In genomic region chr14:71625175-71625574, GRCh38 we compare ENCODE assay signal across 14 cellular contexts.
"Had no signal": no experiment of that assay in that cellular context is flagged by ENCODE, and none has a peak within 500 bp of the region (broad histone marks: within the 10 kb centered on the region; RNA-seq: fewer than 3 reads in every experiment).

No MANE protein-coding gene starts in this region.

- DNase-seq: activated CD4-positive, alpha-beta T cell treated with anti-CD3 and anti-CD28 coated beads, Interleukin-2, amount 10 ng/mL, durations not matched to agents 24 days and 14 days; activated CD4-positive, CD25-positive, alpha-beta regulatory T cell; activated CD8-positive, alpha-beta memory T cell treated with anti-CD3 and anti-CD28 coated beads, Interleukin-2, amount 50 U/mL, for 4 hours; activated CD8-positive, alpha-beta T cell treated with anti-CD3 and anti-CD28 coated beads, Interleukin-2, amount 10 ng/mL, durations not matched to agents 7 days and 5 days; activated gamma-delta T cell treated with Interleukin-2 at 50 U/mL for 16 hours; endodermal cell; midbrain; stimulated activated CD4-positive, alpha-beta T cell treated with anti-CD3 and anti-CD28 coated beads, Interleukin-4, amount 100 ng/mL, for 1 hour; stimulated activated naive B cell treated with anti-CD40 and anti-IgM and Interleukin-4, amounts not matched to agents 10 μg/mL and 1 μg/mL and 100 μg/mL, for 72 hours; T-helper 17 cell had no signal

- H3K4me3 Mint-ChIP-seq: activated CD4-positive, alpha-beta T cell treated with anti-CD3 and anti-CD28 coated beads, Interleukin-2, amount 10 ng/mL, durations not matched to agents 24 days and 14 days; activated CD8-positive, alpha-beta T cell treated with anti-CD3 and anti-CD28 coated beads, Interleukin-2, amount 10 ng/mL, durations not matched to agents 7 days and 5 days; endodermal cell; stimulated activated naive B cell treated with anti-CD40 and anti-IgM and Interleukin-4, amounts not matched to agents 10 μg/mL and 1 μg/mL and 100 μg/mL, for 72 hours; T-helper 17 cell had no signal

- FAIRE-seq: bronchial epithelial cell had no signal

- H3K9me3 Mint-ChIP-seq: activated CD4-positive, alpha-beta T cell treated with anti-CD3 and anti-CD28 coated beads, Interleukin-2, amount 10 ng/mL, durations not matched to agents 24 days and 14 days; endodermal cell; stimulated activated naive B cell treated with anti-CD40 and anti-IgM and Interleukin-4, amounts not matched to agents 10 μg/mL and 1 μg/mL and 100 μg/mL, for 72 hours had no signal

- H3K27ac Mint-ChIP-seq: activated CD4-positive, alpha-beta T cell treated with anti-CD3 and anti-CD28 coated beads, Interleukin-2, amount 10 ng/mL, durations not matched to agents 24 days and 14 days; activated CD8-positive, alpha-beta T cell treated with anti-CD3 and anti-CD28 coated beads, Interleukin-2, amount 10 ng/mL, durations not matched to agents 7 days and 5 days; endodermal cell; stimulated activated naive B cell treated with anti-CD40 and anti-IgM and Interleukin-4, amounts not matched to agents 10 μg/mL and 1 μg/mL and 100 μg/mL, for 72 hours; T-helper 17 cell had no signal

- H3K27me3 Mint-ChIP-seq: activated CD4-positive, alpha-beta T cell treated with anti-CD3 and anti-CD28 coated beads, Interleukin-2, amount 10 ng/mL, durations not matched to agents 24 days and 14 days; stimulated activated naive B cell treated with anti-CD40 and anti-IgM and Interleukin-4, amounts not matched to agents 10 μg/mL and 1 μg/mL and 100 μg/mL, for 72 hours; T-helper 17 cell had no signal

- H3K4me3 ChIP-seq: ascending aorta, gastroesophageal sphincter, thyroid gland had no signal
